Comparison of ENCODE assay signal across 8 cellular contexts in the genomic region with DNA sequence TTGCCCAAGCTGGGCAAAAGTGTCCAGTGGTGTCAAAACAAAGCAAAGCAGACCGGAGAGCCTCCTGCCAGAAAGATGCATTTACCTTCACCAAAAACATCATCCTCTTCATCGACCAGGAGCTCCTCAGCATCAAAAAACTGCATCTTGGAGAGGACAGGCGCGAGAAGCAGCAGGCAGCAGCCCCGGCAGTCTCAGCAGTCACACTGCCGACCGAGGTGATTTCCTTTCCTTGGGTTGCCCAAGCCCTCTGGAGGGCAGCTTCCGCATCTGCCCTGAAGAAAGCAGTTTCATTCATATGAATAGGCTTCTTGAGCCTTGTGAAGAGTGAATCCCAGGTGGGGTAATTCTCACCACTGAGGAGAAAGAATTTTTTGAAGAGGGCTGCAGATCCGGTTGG. TPM values are rescaled to one million over a fixed set of nuclear protein-coding genes. Genes with fewer than 3 reads are reported as not detected.
DNase-seq lines count a peak whose midpoint lies in the region; ATAC-seq and TF ChIP-seq lines count a peak whose summit lies in the region.

A gene with protein sequence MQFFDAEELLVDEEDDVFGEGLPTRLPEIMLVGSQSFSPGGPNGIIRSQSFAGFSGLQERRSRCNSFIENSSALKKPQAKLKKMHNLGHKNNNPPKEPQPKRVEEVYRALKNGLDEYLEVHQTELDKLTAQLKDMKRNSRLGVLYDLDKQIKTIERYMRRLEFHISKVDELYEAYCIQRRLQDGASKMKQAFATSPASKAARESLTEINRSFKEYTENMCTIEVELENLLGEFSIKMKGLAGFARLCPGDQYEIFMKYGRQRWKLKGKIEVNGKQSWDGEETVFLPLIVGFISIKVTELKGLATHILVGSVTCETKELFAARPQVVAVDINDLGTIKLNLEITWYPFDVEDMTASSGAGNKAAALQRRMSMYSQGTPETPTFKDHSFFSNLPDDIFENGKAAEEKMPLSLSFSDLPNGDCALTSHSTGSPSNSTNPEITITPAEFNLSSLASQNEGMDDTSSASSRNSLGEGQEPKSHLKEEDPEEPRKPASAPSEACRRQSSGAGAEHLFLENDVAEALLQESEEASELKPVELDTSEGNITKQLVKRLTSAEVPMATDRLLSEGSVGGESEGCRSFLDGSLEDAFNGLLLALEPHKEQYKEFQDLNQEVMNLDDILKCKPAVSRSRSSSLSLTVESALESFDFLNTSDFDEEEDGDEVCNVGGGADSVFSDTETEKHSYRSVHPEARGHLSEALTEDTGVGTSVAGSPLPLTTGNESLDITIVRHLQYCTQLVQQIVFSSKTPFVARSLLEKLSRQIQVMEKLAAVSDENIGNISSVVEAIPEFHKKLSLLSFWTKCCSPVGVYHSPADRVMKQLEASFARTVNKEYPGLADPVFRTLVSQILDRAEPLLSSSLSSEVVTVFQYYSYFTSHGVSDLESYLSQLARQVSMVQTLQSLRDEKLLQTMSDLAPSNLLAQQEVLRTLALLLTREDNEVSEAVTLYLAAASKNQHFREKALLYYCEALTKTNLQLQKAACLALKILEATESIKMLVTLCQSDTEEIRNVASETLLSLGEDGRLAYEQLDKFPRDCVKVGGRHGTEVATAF (minus strand): TSS at position 208 of the 400 bp plus-strand sequence. CDS start 62 bp downstream, at position 146.

- H2AFZ ChIP-seq in GM23338 (no peak within 1 kb of the TSS; the same call in 1 of the 2 replicates), OCI-LY3 (ENCODE audit: low read depth, low read length) (no peak within 1 kb of the TSS)

- H3K27ac ChIP-seq in CD8-positive, alpha-beta memory T cell (ENCODE audit: low read depth, low read length), result peak within 1 kb of the TSS; percentile 64
- H3K27ac ChIP-seq in GM23338 (ENCODE audit: low read depth) (peak within 1 kb of the TSS; percentile 77), OCI-LY3 (ENCODE audit: low read length) (peak within 1 kb of the TSS; percentile 82), testis (no peak within 1 kb of the TSS)

- peaks cover 19 to 59% (median 34%) of the 10 kb centered on the region in 3 donors for H3K36me3 Mint-ChIP-seq in CD8-positive, alpha-beta memory T cell
- H3K36me3 Mint-ChIP-seq in GM23338 (ENCODE audit: low read depth) (no peaks in the 10 kb centered on the region), memory B cell (peaks cover 41% of the 10 kb centered on the region)
- peaks cover 13% of the 10 kb centered on the region for H3K36me3 Mint-ChIP-seq in activated naive CD4-positive, alpha-beta T cell treated with anti-CD3 and anti-CD28 coated beads for 36 hours (ENCODE audit: low read depth)

- WGBS in testis, 2 donors, result 67 to 69% methylated on average over 9 of the region's 9 CpGs

- H3K9ac ChIP-seq in OCI-LY3 (ENCODE audit: low read length), result peak within 1 kb of the TSS; percentile 39

- ATAC-seq in GM23338, result peak; percentile 92
- ATAC-seq in memory B cell (ENCODE audit: low read depth), result peak; percentile 67

- H3K4me2 ChIP-seq in GM23338 (peak within 1 kb of the TSS; percentile 73), OCI-LY3 (ENCODE audit: low read length) (peak within 1 kb of the TSS; percentile 66)

- CTCF ChIA-PET in CD8-positive, alpha-beta memory T cell (lab: Charles Lee), result interaction anchor here (0.9 to 9.4 kb wide), 19 partner anchors 9 to 138 kb away, joined by 3 to 192 read pairs (median 36); no protein-coding TSS in a partner anchor
- CTCF ChIA-PET in activated naive CD4-positive, alpha-beta T cell treated with anti-CD3 and anti-CD28 coated beads for 36 hours (lab: Charles Lee), result interaction anchor here (0.7 to 9.6 kb wide), 18 partner anchors 8 to 91 kb away, joined by 3 to 168 read pairs (median 27); no protein-coding TSS in a partner anchor

- intact Hi-C loops in activated naive CD4-positive, alpha-beta T cell treated with anti-CD3 and anti-CD28 coated beads for 36 hours (cut with micrococcal nuclease), result loop anchor here (1.0 to 10.0 kb wide), 10 partner anchors 7 to 1189 kb away; a partner anchor contains a TSS
- intact Hi-C loops in testis (cut with DNase I; ENCODE audit: low total_unique reads), result no loop called here

- H3K4me1 Mint-ChIP-seq in CD8-positive, alpha-beta memory T cell, result peaks cover 56 to 64% (median 63%) of the 10 kb centered on the region in 3 donors
- H3K4me1 Mint-ChIP-seq in GM23338 (peaks cover 64% of the 10 kb centered on the region), memory B cell (peaks cover 38% of the 10 kb centered on the region)
- H3K4me1 Mint-ChIP-seq in activated naive CD4-positive, alpha-beta T cell treated with anti-CD3 and anti-CD28 coated beads for 36 hours (ENCODE audit: low read depth), result peaks cover 72% of the 10 kb centered on the region

- H3K9me2 ChIP-seq in GM23338 (ENCODE audit: insufficient read depth), result no peaks in the 10 kb centered on the region

- TF ChIP-seq POLR2A in testis (IDR thresholded peaks at IDR 0.05), result no peak

- no peaks in the 10 kb centered on the region for H4K20me1 ChIP-seq in GM23338 (replicated peaks; ENCODE audit: insufficient read depth)
- peaks cover 96% of the 10 kb centered on the region for H4K20me1 ChIP-seq in OCI-LY3 (ENCODE audit: insufficient read depth, low read length)

- H3K4me3 ChIP-seq in CD8-positive, alpha-beta memory T cell (ENCODE audit: low read length), result peak within 1 kb of the TSS; percentile 72
- H3K4me3 ChIP-seq in GM23338 (peak within 1 kb of the TSS; percentile 42), OCI-LY3 (ENCODE audit: low read length) (peak within 1 kb of the TSS; percentile 62), testis (no peak within 1 kb of the TSS)

- peak within 1 kb of the TSS; percentile 84 to 97 (median 90) for H3K27ac Mint-ChIP-seq in CD8-positive, alpha-beta memory T cell
- H3K27ac Mint-ChIP-seq in GM23338 (peak within 1 kb of the TSS; percentile 47), memory B cell (peak within 1 kb of the TSS; percentile 97)
- peak within 1 kb of the TSS; percentile 96 for H3K27ac Mint-ChIP-seq in activated naive CD4-positive, alpha-beta T cell treated with anti-CD3 and anti-CD28 coated beads for 36 hours

- H3K27me3 Mint-ChIP-seq in CD8-positive, alpha-beta memory T cell, result no peaks in the 10 kb centered on the region
- H3K27me3 Mint-ChIP-seq in GM23338 (ENCODE audit: insufficient read depth, low read depth, poor library complexity) (peaks cover 2% of the 10 kb centered on the region), memory B cell (no peaks in the 10 kb centered on the region)
- no peaks in the 10 kb centered on the region for H3K27me3 Mint-ChIP-seq in activated naive CD4-positive, alpha-beta T cell treated with anti-CD3 and anti-CD28 coated beads for 36 hours (ENCODE audit: low read depth)

- H3K36me3 ChIP-seq in CD8-positive, alpha-beta memory T cell (ENCODE audit: insufficient read depth, low read length), result peaks cover 6% of the 10 kb centered on the region
- H3K36me3 ChIP-seq in GM23338 (ENCODE audit: insufficient read depth) (no peaks in the 10 kb centered on the region), OCI-LY3 (replicated peaks; ENCODE audit: low read depth, low read length) (peaks cover 51% of the 10 kb centered on the region), testis (ENCODE audit: low read depth, missing control alignments) (no peaks in the 10 kb centered on the region)

- peak; percentile 56 to 81 (median 69) for DNase-seq in CD8-positive, alpha-beta memory T cell
- DNase-seq in GM23338 (ENCODE audit: low spot score) (peak; percentile 87), memory B cell (ENCODE audit: low spot score in 2 of 2) (peak; percentile 56 to 70), testis (peak; percentile 23), COLO668 (lab: John Stamatoyannopoulos, UW; ENCODE audit: unreplicated experiment) (no peak), DMS 273 (lab: John Stamatoyannopoulos, UW; ENCODE audit: unreplicated experiment) (no peak)
- peak; percentile 84 for DNase-seq in activated naive CD4-positive, alpha-beta T cell treated with anti-CD3 and anti-CD28 coated beads for 36 hours

- no peaks in the 10 kb centered on the region for H3K9me3 Mint-ChIP-seq in CD8-positive, alpha-beta memory T cell
- no peaks in the 10 kb centered on the region; the same call in 2 of the 3 replicates for H3K9me3 Mint-ChIP-seq in GM23338
- no peaks in the 10 kb centered on the region for H3K9me3 Mint-ChIP-seq in activated naive CD4-positive, alpha-beta T cell treated with anti-CD3 and anti-CD28 coated beads for 36 hours
- H3K9me3 Mint-ChIP-seq in memory B cell, result no peaks in the 10 kb centered on the region

- H3K27me3 ChIP-seq in CD8-positive, alpha-beta memory T cell (ENCODE audit: insufficient read depth, low read length, poor library complexity, severe bottlenecking), result no peaks in the 10 kb centered on the region
- no peaks in the 10 kb centered on the region for H3K27me3 ChIP-seq in GM23338 (ENCODE audit: insufficient read depth)
- H3K27me3 ChIP-seq in OCI-LY3 (ENCODE audit: low read depth, low read length), result no peaks in the 10 kb centered on the region
- no peaks in the 10 kb centered on the region for H3K27me3 ChIP-seq in testis

- TF ChIP-seq CTCF in GM23338 (conservative IDR thresholded peaks at IDR 0.05; ENCODE audit: low read depth in 2 of 2), result peak; percentile 32 to 44
- TF ChIP-seq CTCF in OCI-LY3 (IDR thresholded peaks at IDR 0.05; ENCODE audit: low read depth, low read length), result 0 out of 2 replicates have a peak, but pooled peaks have one; percentile 6
- TF ChIP-seq CTCF in testis (IDR thresholded peaks at IDR 0.05), result no peak

- peaks cover 14% of the 10 kb centered on the region for H3K79me2 ChIP-seq in GM23338 (replicated peaks; ENCODE audit: insufficient read depth)
- H3K79me2 ChIP-seq in OCI-LY3 (ENCODE audit: low read length), result peaks cover 97% of the 10 kb centered on the region

- peaks cover 46% of the 10 kb centered on the region for H3K4me1 ChIP-seq in CD8-positive, alpha-beta memory T cell (ENCODE audit: insufficient read depth, low read length)
- peaks cover 48% of the 10 kb centered on the region for H3K4me1 ChIP-seq in GM23338 (ENCODE audit: insufficient read depth)
- H3K4me1 ChIP-seq in OCI-LY3 (ENCODE audit: low read length), result peaks cover 100% of the 10 kb centered on the region
- peaks cover 5% of the 10 kb centered on the region for H3K4me1 ChIP-seq in testis

- no peaks in the 10 kb centered on the region for H3K9me3 ChIP-seq in CD8-positive, alpha-beta memory T cell (ENCODE audit: low read length)
- H3K9me3 ChIP-seq in OCI-LY3 (ENCODE audit: insufficient read depth, low read length) (no peaks in the 10 kb centered on the region), testis (no peaks in the 10 kb centered on the region)

- H3F3A ChIP-seq in GM23338 (replicated peaks; ENCODE audit: low read depth), result no peaks in the 10 kb centered on the region

- peak within 1 kb of the TSS; percentile 85 to 99 (median 99) for H3K4me3 Mint-ChIP-seq in CD8-positive, alpha-beta memory T cell
- H3K4me3 Mint-ChIP-seq in GM23338, result peak within 1 kb of the TSS; percentile 69
- H3K4me3 Mint-ChIP-seq in activated naive CD4-positive, alpha-beta T cell treated with anti-CD3 and anti-CD28 coated beads for 36 hours, result peak within 1 kb of the TSS; percentile 96
- H3K4me3 Mint-ChIP-seq in memory B cell, result peak within 1 kb of the TSS; percentile 89

- POLR2A ChIA-PET in CD8-positive, alpha-beta memory T cell (lab: Charles Lee), result interaction anchor here (0.6 to 8.3 kb wide), 9 partner anchors 10 to 86 kb away, joined by 3 to 117 read pairs (median 4); no protein-coding TSS in a partner anchor

RNA-seq across cellular contexts. Expression of the gene that starts here (rescaled TPM):
- 10 to 100 TPM; 54.4 to 58.2 TPM for total RNA-seq in CD8-positive, alpha-beta memory T cell
- 427 TPM for polyA plus RNA-seq in CD8-positive, alpha-beta memory T cell
- 22.5 TPM in 2 replicates for total RNA-seq in GM23338 (2014; rRNA removed; shearing (Covaris generic))
- polyA plus RNA-seq in GM23338 (2016; fragmentation: Nextera tagmentation; extraction: Ambion mirVana) (8.8 and 9.5 TPM in 2 replicates), testis (ENCODE audit: insufficient read depth, low read depth, low replicate concordance) (15.1 TPM)
- total RNA-seq in activated naive CD4-positive, alpha-beta T cell treated with anti-CD3 and anti-CD28 coated beads for 36 hours, result 100 to 1,000 TPM; 111 to 116 TPM
- total RNA-seq in testis, result 1 to 10 TPM; 3.7 to 10.0 TPM

Comparison
In these comparisons a context has a peak if more than half of its experiments do, and no peak if none do; other contexts are left out.
1. RNA of the gene that starts here (polyA plus RNA-seq): 427 TPM in CD8-positive, alpha-beta memory T cell (single experiment); 15.1 TPM in testis (single experiment) and 8.8 to 9.5 TPM in GM23338; every median in the first group is over 10 times any median in the second.
2. DNase-seq: peak in CD8-positive, alpha-beta memory T cell (5 of 5), GM23338 (single experiment), activated naive CD4-positive, alpha-beta T cell treated with anti-CD3 and anti-CD28 coated beads for 36 hours (single experiment), memory B cell (2 of 2) and testis (single experiment); none in COLO668 (single experiment) and DMS 273 (single experiment).
3. H3K27ac ChIP-seq: peak in CD8-positive, alpha-beta memory T cell (single experiment), GM23338 (single experiment) and OCI-LY3 (single experiment); none in testis (0 of 2).
4. H3K4me3 ChIP-seq: peak in CD8-positive, alpha-beta memory T cell (single experiment), GM23338 (single experiment) and OCI-LY3 (single experiment); none in testis (0 of 2).
5. H3K27ac Mint-ChIP-seq: peak in every context shown above with its lines; median percentile 97 in memory B cell; 96 in activated naive CD4-positive, alpha-beta T cell treated with anti-CD3 and anti-CD28 coated beads for 36 hours; 90 in CD8-positive, alpha-beta memory T cell; 47 in GM23338.
6. CTCF ChIP-seq: peak in GM23338 (2 of 2) and OCI-LY3 (single experiment); none in testis (0 of 3).
7. Peak in every context shown above with its lines, with median percentiles within 50 percentile points of each other: H3K4me3 Mint-ChIP-seq.